In genomic region chr2:164937864-164938401, GRCh38 we compare ENCODE assay signal across 1 cellular context.
A peak's percentile ranks its signal among the peaks of the same experiment; 100 is the strongest.
TF ChIP-seq lines count a peak whose summit lies in the region.

No MANE protein-coding gene starts in this region.

TF ChIP-seq in HepG2, 621 proteins besides CTCF, POLR2A, EP300 and RAD21 (continued from another document and continues in another):
- TF ChIP-seq HOMEZ (CRISPR knock-in tag; IDR thresholded peaks at IDR 0.05; ENCODE audit: low read depth) = peak; percentile 81
- peak; percentile 60; the same call in 1 of the 2 replicates for TF ChIP-seq ZBTB7A (CRISPR knock-in tag; IDR thresholded peaks at IDR 0.05)
- no peak for TF ChIP-seq ZSCAN21 (CRISPR knock-in tag; IDR thresholded peaks at IDR 0.05; ENCODE audit: borderline replicate concordance)
- TF ChIP-seq JUNB (CRISPR knock-in tag; IDR thresholded peaks at IDR 0.05; ENCODE audit: borderline replicate concordance) = no peak
- no peak for TF ChIP-seq SKI (IDR thresholded peaks at IDR 0.05; ENCODE audit: partially characterized antibody)
- no peak for TF ChIP-seq ZZZ3 (CRISPR knock-in tag; IDR thresholded peaks at IDR 0.05; ENCODE audit: borderline replicate concordance)
- TF ChIP-seq YEATS4 (CRISPR knock-in tag; IDR thresholded peaks at IDR 0.05; ENCODE audit: borderline replicate concordance) = peak; percentile 36; the same call in 1 of the 2 replicates
- peak; percentile 79 for TF ChIP-seq HNF4G (IDR thresholded peaks at IDR 0.05; ENCODE audit: borderline replicate concordance, low read depth, low read length)
- TF ChIP-seq HNF4G (CRISPR knock-in tag; IDR thresholded peaks at IDR 0.05; ENCODE audit: borderline replicate concordance, low read depth) = peak; percentile 65; the same call in 1 of the 2 replicates
- TF ChIP-seq SIN3A (IDR thresholded peaks at IDR 0.05; ENCODE audit: borderline replicate concordance, low read depth, low read length) = no peak
- TF ChIP-seq NFKBIZ (CRISPR knock-in tag; IDR thresholded peaks at IDR 0.05) = 0 out of 2 replicates have a peak, but pooled peaks have one; percentile 33
- TF ChIP-seq ZFP36 (IDR thresholded peaks at IDR 0.05; ENCODE audit: borderline replicate concordance, low read depth, low read length, partially characterized antibody) = no peak
- no peak for TF ChIP-seq TCF7L2 (IDR thresholded peaks at IDR 0.05; ENCODE audit: low read depth, low read length)
- no peak for TF ChIP-seq USF2 (IDR thresholded peaks at IDR 0.05; ENCODE audit: low read depth, low read length)
- no peak for TF ChIP-seq USF2 (CRISPR knock-in tag; IDR thresholded peaks at IDR 0.05; ENCODE audit: borderline replicate concordance)
- TF ChIP-seq PAF1 (CRISPR knock-in tag; IDR thresholded peaks at IDR 0.05) = no peak
- TF ChIP-seq FOXJ3 (CRISPR knock-in tag; IDR thresholded peaks at IDR 0.05; ENCODE audit: borderline replicate concordance) = peak; percentile 82; the same call in 1 of the 2 replicates
- TF ChIP-seq ETS1 (CRISPR knock-in tag; IDR thresholded peaks at IDR 0.05) = no peak
- TF ChIP-seq ZFP37 (CRISPR knock-in tag; IDR thresholded peaks at IDR 0.05; ENCODE audit: borderline replicate concordance) = no peak
- no peak for TF ChIP-seq ZNF382 (CRISPR knock-in tag; IDR thresholded peaks at IDR 0.05; ENCODE audit: borderline replicate concordance)
- TF ChIP-seq ZFAT (CRISPR knock-in tag; conservative IDR thresholded peaks at IDR 0.05) = no peak
- no peak for TF ChIP-seq ZFP1 (CRISPR knock-in tag; IDR thresholded peaks at IDR 0.05)
- TF ChIP-seq NFYB (CRISPR knock-in tag; IDR thresholded peaks at IDR 0.05) = no peak
- TF ChIP-seq IKZF4 (CRISPR knock-in tag; IDR thresholded peaks at IDR 0.05; ENCODE audit: borderline replicate concordance, low read depth, not compliant biosample characterization) = no peak
- no peak for TF ChIP-seq ZNF740 (CRISPR knock-in tag; IDR thresholded peaks at IDR 0.05)
- no peak for TF ChIP-seq SALL2 (CRISPR knock-in tag; IDR thresholded peaks at IDR 0.05)
- no peak for TF ChIP-seq HDAC6 (IDR thresholded peaks at IDR 0.05; ENCODE audit: low read depth, low read length)
- no peak for TF ChIP-seq GZF1 (CRISPR knock-in tag; IDR thresholded peaks at IDR 0.05)
- TF ChIP-seq ZNF761 (CRISPR knock-in tag; conservative IDR thresholded peaks at IDR 0.05) = no peak
- TF ChIP-seq POLR2AphosphoS5 (IDR thresholded peaks at IDR 0.05; ENCODE audit: low read depth, low read length) = peak; percentile 64
- no peak for TF ChIP-seq ZBTB2 (CRISPR knock-in tag; IDR thresholded peaks at IDR 0.05; ENCODE audit: low read depth)
- no peak for TF ChIP-seq ZNF704 (CRISPR knock-in tag; IDR thresholded peaks at IDR 0.05; ENCODE audit: borderline replicate concordance)
- no peak for TF ChIP-seq MZF1 (CRISPR knock-in tag; IDR thresholded peaks at IDR 0.05; ENCODE audit: borderline replicate concordance)
- TF ChIP-seq KLF16 (CRISPR knock-in tag; IDR thresholded peaks at IDR 0.05) = no peak; a peak in 1 of 4 replicates
- TF ChIP-seq ZNF280D (CRISPR knock-in tag; IDR thresholded peaks at IDR 0.05) = no peak
- no peak for TF ChIP-seq ARNT (IDR thresholded peaks at IDR 0.05)
- TF ChIP-seq MYPOP (CRISPR knock-in tag; IDR thresholded peaks at IDR 0.05) = no peak
- TF ChIP-seq ZSCAN31 (CRISPR knock-in tag; IDR thresholded peaks at IDR 0.05; ENCODE audit: low read depth) = no peak
- no peak for TF ChIP-seq PBX3 (CRISPR knock-in tag; IDR thresholded peaks at IDR 0.05; ENCODE audit: borderline replicate concordance)
- TF ChIP-seq THYN1 (CRISPR knock-in tag; IDR thresholded peaks at IDR 0.05; ENCODE audit: borderline replicate concordance, low read depth) = no peak
- no peak for TF ChIP-seq ZNF768 (CRISPR knock-in tag; IDR thresholded peaks at IDR 0.05)
- TF ChIP-seq SPEN (CRISPR knock-in tag; IDR thresholded peaks at IDR 0.05; ENCODE audit: low read depth) = no peak
- no peak for TF ChIP-seq CC2D1A (CRISPR knock-in tag; IDR thresholded peaks at IDR 0.05)
- TF ChIP-seq NFYC (CRISPR knock-in tag; IDR thresholded peaks at IDR 0.05) = no peak
- TF ChIP-seq MTERF4 (CRISPR knock-in tag; IDR thresholded peaks at IDR 0.05) = no peak
- TF ChIP-seq LBX2 (CRISPR knock-in tag; IDR thresholded peaks at IDR 0.05; ENCODE audit: borderline replicate concordance) = no peak
- peak; percentile 90 for TF ChIP-seq ZEB1 (IDR thresholded peaks at IDR 0.05; ENCODE audit: insufficient replicate concordance, low read depth)
- TF ChIP-seq E2F5 (CRISPR knock-in tag; conservative IDR thresholded peaks at IDR 0.05) = no peak
- TF ChIP-seq ZNF256 (CRISPR knock-in tag; conservative IDR thresholded peaks at IDR 0.05) = no peak
- TF ChIP-seq PHB2 (IDR thresholded peaks at IDR 0.05; ENCODE audit: partially characterized antibody) = no peak
- no peak for TF ChIP-seq AKAP8 (CRISPR knock-in tag; IDR thresholded peaks at IDR 0.05)
- TF ChIP-seq ZNF274 (CRISPR knock-in tag; IDR thresholded peaks at IDR 0.05) = no peak
- TF ChIP-seq ZNF282 (IDR thresholded peaks at IDR 0.05; ENCODE audit: partially characterized antibody) = no peak
